In the genomic region with DNA sequence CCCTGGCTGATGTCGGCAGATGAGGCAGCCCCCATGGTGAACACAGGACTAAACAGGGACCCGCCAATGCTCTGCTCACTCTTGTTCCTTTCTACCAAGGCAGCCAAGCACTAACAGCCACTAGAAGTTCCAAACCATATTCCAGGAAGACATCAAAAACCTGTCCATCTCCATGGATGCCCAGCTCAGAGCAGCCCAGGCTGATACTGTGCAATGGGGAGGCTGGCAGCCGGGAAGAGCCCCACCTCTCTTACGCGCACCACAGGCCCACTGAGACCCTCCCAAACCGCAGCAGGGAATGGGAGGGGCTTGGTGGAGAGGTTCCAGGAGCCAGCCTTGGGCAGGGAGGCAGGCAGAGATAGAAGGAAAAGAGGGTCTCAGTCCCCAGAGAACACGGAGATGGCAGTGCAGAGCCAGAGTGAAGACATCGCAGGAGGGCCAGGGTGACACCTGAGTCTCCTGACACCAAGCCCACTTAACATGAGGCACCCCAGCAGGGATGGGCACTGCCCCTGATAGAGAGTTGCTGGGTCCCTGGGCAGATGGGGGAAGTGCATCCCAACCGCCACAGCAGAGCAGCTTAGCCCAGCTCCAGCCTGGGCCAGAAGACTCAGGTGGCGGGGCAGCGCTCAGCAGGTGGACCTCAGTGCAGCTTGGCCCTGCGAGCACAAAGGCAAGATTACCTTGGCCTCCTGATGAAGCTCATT, we compare ENCODE assay signal across 9 cellular contexts. TPM values are rescaled to one million over a fixed set of nuclear protein-coding genes. Genes with fewer than 3 reads are reported as not detected.
DNase-seq lines count a peak whose midpoint lies in the region; ATAC-seq and TF ChIP-seq lines count a peak whose summit lies in the region.
"Had no signal": no experiment of that assay in that cellular context is flagged by ENCODE, and none has a peak within 500 bp of the region (broad histone marks: within the 10 kb centered on the region; RNA-seq: fewer than 3 reads in every experiment).

No MANE protein-coding gene starts in this region.

- H3F3A ChIP-seq in neural cell (ENCODE audit: insufficient read depth, low read length, poor library complexity, severe bottlenecking) (no peaks in the 10 kb centered on the region), PC-9 (ENCODE audit: insufficient read depth, low read depth) (no peaks in the 10 kb centered on the region; the same call in 1 of the 2 replicates)

- H3K9me3 ChIP-seq in KOPT-K1 (ENCODE audit: insufficient read depth, low read length, poor library complexity, severe bottlenecking) = no peaks in the 10 kb centered on the region
- no peaks in the 10 kb centered on the region for H3K9me3 ChIP-seq in duodenal mucosa (ENCODE audit: control insufficient read depth in 1 of 2, low read length in 2 of 2)
- H3K9me3 ChIP-seq in neural cell (ENCODE audit: low read length) = no peaks in the 10 kb centered on the region
- H3K9me3 ChIP-seq in PC-9 (ENCODE audit: insufficient read depth, low read depth) = no peaks in the 10 kb centered on the region

- POLR2A ChIA-PET in GM10248 (lab: Yijun Ruan, JAX) = interaction anchor here (1.4 kb wide), 1 partner anchor 32 kb away, joined by 4 read pairs; no protein-coding TSS in a partner anchor
- POLR2A ChIA-PET in PC-9 (lab: Charles Lee; ENCODE audit: unreplicated experiment) = no interaction called here

- ATAC-seq in HG03571 (IDR thresholded peaks at IDR 0.05; ENCODE audit: unreplicated experiment) = no peak
- ATAC-seq in HG03097 (IDR thresholded peaks at IDR 0.05; ENCODE audit: low FRiP score, unreplicated experiment) = no peak
- ATAC-seq: Panc1 had no signal

- DNase-seq in COLO668 (lab: John Stamatoyannopoulos, UW; ENCODE audit: unreplicated experiment) (peak; percentile 55), GM10248 (ENCODE audit: extremely low spot score) (no peak), PC-9 (no peak)

- no peaks in the 10 kb centered on the region for H3K27me3 ChIP-seq in duodenal mucosa (ENCODE audit: control insufficient read depth in 1 of 2, insufficient read depth in 2 of 2, low read length in 2 of 2)
- no peaks in the 10 kb centered on the region for H3K27me3 ChIP-seq in neural cell (ENCODE audit: insufficient read depth, low read depth, low read length)
- H3K27me3 ChIP-seq in PC-9 (ENCODE audit: insufficient read depth, low read depth) = no peaks in the 10 kb centered on the region

- no TSS peak for BruUV-seq in PC-9 (replicated peaks; lab: Mats Ljungman, UMichigan)

- CTCF ChIA-PET in GM10248 (lab: Yijun Ruan, JAX) = interaction anchor here (1.3 kb wide), 1 partner anchor 10 kb away, joined by 4 read pairs; no protein-coding TSS in a partner anchor
- CTCF ChIA-PET in PC-9 (lab: Charles Lee) = no interaction called here

- no peak overlapping the region for H3K9ac ChIP-seq in duodenal mucosa (ENCODE audit: low read depth in 1 of 2, low read length in 2 of 2)
- H3K9ac ChIP-seq in neural cell (ENCODE audit: low read length) = no peak overlapping the region

- H3K4me2 ChIP-seq in neural cell (ENCODE audit: low read length) = peak overlapping the region; percentile 74
- no peak overlapping the region for H3K4me2 ChIP-seq in PC-9

- H4K20me1 ChIP-seq in neural cell (ENCODE audit: insufficient read depth) = no peaks in the 10 kb centered on the region
- peaks cover 73% of the 10 kb centered on the region for H4K20me1 ChIP-seq in PC-9 (ENCODE audit: insufficient read depth)

- H2AFZ ChIP-seq in neural cell (ENCODE audit: low read depth, low read length) (no peak overlapping the region), PC-9 (no peak overlapping the region)

- H3K4me1 ChIP-seq in duodenal mucosa (ENCODE audit: control insufficient read depth in 1 of 2, insufficient read depth in 2 of 2, low read length in 2 of 2) (peaks cover 26 to 43% of the 10 kb centered on the region in 2 donors), PC-9 (replicated peaks; ENCODE audit: insufficient read depth) (peaks cover 6% of the 10 kb centered on the region)

- H3K79me2 ChIP-seq in neural cell (replicated peaks; ENCODE audit: insufficient read depth, low read length) (peaks cover 75% of the 10 kb centered on the region), PC-9 (ENCODE audit: low read depth) (peaks cover 76% of the 10 kb centered on the region)

- no peaks in the 10 kb centered on the region for H3K9me2 ChIP-seq in neural cell (ENCODE audit: insufficient read depth, low read length)
- no peaks in the 10 kb centered on the region for H3K9me2 ChIP-seq in PC-9 (ENCODE audit: insufficient read depth)

- peak overlapping the region; percentile 78 for H3K27ac ChIP-seq in KOPT-K1 (ENCODE audit: low read depth, low read length, poor library complexity, severe bottlenecking)
- H3K27ac ChIP-seq in duodenal mucosa (ENCODE audit: low read depth, low read length) = no peak overlapping the region
- no peak overlapping the region for H3K27ac ChIP-seq in neural cell (ENCODE audit: low read length)
- no peak overlapping the region for H3K27ac ChIP-seq in PC-9

- TF ChIP-seq RAD21 in neural cell (conservative IDR thresholded peaks at IDR 0.05) = no peak

- TF ChIP-seq CTCF in neural cell (IDR thresholded peaks at IDR 0.05; ENCODE audit: poor library complexity, severe bottlenecking) = no peak
- no peak for TF ChIP-seq CTCF in GM10248 (IDR thresholded peaks at IDR 0.05; ENCODE audit: control extremely low read depth, extremely low read depth, low read depth, missing control alignments)
- TF ChIP-seq CTCF in PC-9 (conservative IDR thresholded peaks at IDR 0.05) = no peak

- intact Hi-C loops in PC-9 (cut with micrococcal nuclease; ENCODE audit: unreplicated experiment) = loop anchor here (10.0 kb wide), 1 partner anchor 430 kb away; a partner anchor contains a TSS

- peaks cover 74% of the 10 kb centered on the region for H3K36me3 ChIP-seq in KOPT-K1 (ENCODE audit: insufficient read depth, low read length)
- peaks cover 0 to 14% of the 10 kb centered on the region in 2 donors for H3K36me3 ChIP-seq in duodenal mucosa (ENCODE audit: control insufficient read depth in 1 of 2, insufficient read depth in 2 of 2, low read length in 2 of 2)
- H3K36me3 ChIP-seq in neural cell (ENCODE audit: insufficient read depth, low read length) = no peaks in the 10 kb centered on the region
- H3K36me3 ChIP-seq in PC-9 (ENCODE audit: low read depth) = no peaks in the 10 kb centered on the region

- TF ChIP-seq EP300 in neural cell (conservative IDR thresholded peaks at IDR 0.05; ENCODE audit: poor library complexity, severe bottlenecking) = no peak

- H3K4me3 ChIP-seq in duodenal mucosa (ENCODE audit: low read depth in 1 of 2, low read length in 2 of 2) (peak overlapping the region; percentile 19 to 80), neural cell (ENCODE audit: low read length) (peak overlapping the region; percentile 97), PC-9 (no peak overlapping the region)

TF ChIP-seq in neural cell, 6 proteins besides CTCF, POLR2A, EP300 and RAD21:
- TF ChIP-seq TAF1 (IDR thresholded peaks at IDR 0.05; ENCODE audit: low read depth) (no peak), SMC3 (conservative IDR thresholded peaks at IDR 0.05; ENCODE audit: poor library complexity) (no peak), MXI1 (conservative IDR thresholded peaks at IDR 0.05; ENCODE audit: poor library complexity, severe bottlenecking) (no peak), POLR2AphosphoS5 (IDR thresholded peaks at IDR 0.05) (no peak), EZH2 (IDR thresholded peaks at IDR 0.05; ENCODE audit: borderline replicate concordance, insufficient read depth, low read length, poor library complexity, severe bottlenecking) (no peak)
- TF ChIP-seq, protein P1, sequence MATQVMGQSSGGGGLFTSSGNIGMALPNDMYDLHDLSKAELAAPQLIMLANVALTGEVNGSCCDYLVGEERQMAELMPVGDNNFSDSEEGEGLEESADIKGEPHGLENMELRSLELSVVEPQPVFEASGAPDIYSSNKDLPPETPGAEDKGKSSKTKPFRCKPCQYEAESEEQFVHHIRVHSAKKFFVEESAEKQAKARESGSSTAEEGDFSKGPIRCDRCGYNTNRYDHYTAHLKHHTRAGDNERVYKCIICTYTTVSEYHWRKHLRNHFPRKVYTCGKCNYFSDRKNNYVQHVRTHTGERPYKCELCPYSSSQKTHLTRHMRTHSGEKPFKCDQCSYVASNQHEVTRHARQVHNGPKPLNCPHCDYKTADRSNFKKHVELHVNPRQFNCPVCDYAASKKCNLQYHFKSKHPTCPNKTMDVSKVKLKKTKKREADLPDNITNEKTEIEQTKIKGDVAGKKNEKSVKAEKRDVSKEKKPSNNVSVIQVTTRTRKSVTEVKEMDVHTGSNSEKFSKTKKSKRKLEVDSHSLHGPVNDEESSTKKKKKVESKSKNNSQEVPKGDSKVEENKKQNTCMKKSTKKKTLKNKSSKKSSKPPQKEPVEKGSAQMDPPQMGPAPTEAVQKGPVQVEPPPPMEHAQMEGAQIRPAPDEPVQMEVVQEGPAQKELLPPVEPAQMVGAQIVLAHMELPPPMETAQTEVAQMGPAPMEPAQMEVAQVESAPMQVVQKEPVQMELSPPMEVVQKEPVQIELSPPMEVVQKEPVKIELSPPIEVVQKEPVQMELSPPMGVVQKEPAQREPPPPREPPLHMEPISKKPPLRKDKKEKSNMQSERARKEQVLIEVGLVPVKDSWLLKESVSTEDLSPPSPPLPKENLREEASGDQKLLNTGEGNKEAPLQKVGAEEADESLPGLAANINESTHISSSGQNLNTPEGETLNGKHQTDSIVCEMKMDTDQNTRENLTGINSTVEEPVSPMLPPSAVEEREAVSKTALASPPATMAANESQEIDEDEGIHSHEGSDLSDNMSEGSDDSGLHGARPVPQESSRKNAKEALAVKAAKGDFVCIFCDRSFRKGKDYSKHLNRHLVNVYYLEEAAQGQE (IDR thresholded peaks at IDR 0.05; ENCODE audit: borderline replicate concordance) = no peak

RNA-seq across cellular contexts. Expression of a gene that starts 3.4 kb away (rescaled TPM):
- polyA plus RNA-seq in neural cell = 44.1 and 46.2 TPM in 2 replicates
- polyA minus RNA-seq in neural cell = 72.5 and 80.3 TPM in 2 replicates
- total RNA-seq in PC-9 (2021) = 20.2 and 26.2 TPM in 2 replicates
